In the genomic region with DNA sequence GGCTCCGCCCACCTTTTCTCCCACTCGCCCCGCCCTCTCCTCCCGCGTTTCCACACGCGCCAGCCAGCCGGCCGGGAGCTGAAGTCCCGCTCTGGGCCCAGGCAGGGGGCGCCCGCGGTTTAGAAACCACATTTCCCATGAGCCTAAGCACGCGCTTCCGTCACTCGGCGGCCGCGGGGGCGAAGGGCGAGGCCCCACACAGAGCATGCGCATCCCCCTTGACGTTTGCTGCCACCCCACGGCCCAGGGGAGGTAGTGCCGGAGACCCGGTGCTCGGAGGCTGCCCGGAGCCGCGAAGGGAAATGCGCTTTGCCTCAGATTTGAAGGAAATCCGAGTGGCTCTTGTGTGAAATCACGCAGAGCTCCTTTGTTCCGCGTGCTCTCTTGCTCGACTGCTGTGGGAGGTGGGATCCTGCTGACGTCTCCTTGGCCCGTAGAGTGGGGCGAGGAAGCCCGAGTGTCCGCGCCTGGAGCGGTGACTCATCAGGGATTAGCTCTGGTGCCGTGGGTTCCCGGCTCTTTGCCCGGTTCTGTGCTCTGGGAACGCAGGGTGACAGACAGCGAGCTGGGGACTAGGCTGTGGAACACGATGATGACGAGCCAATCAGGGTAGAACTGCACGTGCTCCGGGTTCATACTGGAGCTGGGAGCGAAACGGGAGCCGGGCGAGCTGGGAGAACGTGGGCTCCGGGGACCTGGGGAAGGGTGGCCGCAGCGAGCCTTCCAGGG, we compare ENCODE assay signal across 8 cellular contexts. TPM values are rescaled to one million over a fixed set of nuclear protein-coding genes. Genes with fewer than 3 reads are reported as not detected.
DNase-seq lines count a peak whose midpoint lies in the region; ATAC-seq and TF ChIP-seq lines count a peak whose summit lies in the region.

No MANE protein-coding gene starts in this region.

- H3K9me3 Mint-ChIP-seq in CD14-positive monocyte = no peaks in the 10 kb centered on the region

- peaks cover 4 to 17% (median 8%) of the 10 kb centered on the region in 4 donors for H3K4me1 ChIP-seq in liver (ENCODE audit: control insufficient read depth in 4 of 4, insufficient read depth in 4 of 4, low read length in 3 of 4)

- no peaks in the 10 kb centered on the region for H3K27me3 ChIP-seq in liver (ENCODE audit: control insufficient read depth in 4 of 4, insufficient read depth in 4 of 4, low read length in 3 of 4)

- peak overlapping the region; percentile 94 to 99 (median 98) for H3K27ac Mint-ChIP-seq in CD14-positive monocyte

- ATAC-seq in GM19351 (IDR thresholded peaks at IDR 0.05; ENCODE audit: unreplicated experiment) (peak; percentile 84), HG03521 (IDR thresholded peaks at IDR 0.05; ENCODE audit: unreplicated experiment) (peak; percentile 74)

- peak overlapping the region; percentile 44 to 95 (median 85) for H3K4me3 ChIP-seq in liver (ENCODE audit: low read depth in 1 of 3, low read length in 3 of 3)

- H3K9me3 ChIP-seq in liver (ENCODE audit: control insufficient read depth in 4 of 4, low read length in 3 of 4) = no peaks in the 10 kb centered on the region

- peak; percentile 98 for DNase-seq in CD14-positive monocyte (ENCODE audit: low spot score)
- peak; percentile 98 for DNase-seq in NCI-H69 (lab: John Stamatoyannopoulos, UW)
- DNase-seq in activated CD4-positive, alpha-beta T cell treated with anti-CD3 and anti-CD28 coated beads, Interleukin-2, amount 50 U/mL, for 24 hours (ENCODE audit: low read depth in 1 of 2, low spot score in 1 of 2) = peak; percentile 98
- DNase-seq in dermis blood vessel endothelial cell = peak; percentile 100
- DNase-seq in stimulated activated CD4-positive, alpha-beta T cell treated with anti-CD3 and anti-CD28 coated beads, Interleukin-4, amount 100 ng/mL, for 24 hours = peak; percentile 99

- TF ChIP-seq RAD21 in liver (IDR thresholded peaks at IDR 0.05) = peak; percentile 64 to 66

- intact Hi-C loops in CD14-positive monocyte (cut with micrococcal nuclease) = loop anchor here (5.0 to 10.0 kb wide), 3 partner anchors 177 to 1290 kb away; a partner anchor contains a TSS

- H3K4me1 Mint-ChIP-seq in CD14-positive monocyte = peaks cover 23% of the 10 kb centered on the region

- peak overlapping the region; percentile 65 to 87 for H3K9ac ChIP-seq in liver (ENCODE audit: low read depth in 1 of 2, low read length in 2 of 2)

- H3K36me3 Mint-ChIP-seq in CD14-positive monocyte = no peaks in the 10 kb centered on the region

- TF ChIP-seq CTCF in CD14-positive monocyte (IDR thresholded peaks at IDR 0.05) (peak; percentile 95), liver (IDR thresholded peaks at IDR 0.05; ENCODE audit: low read depth, low read length, missing input control) (peak; percentile 71)

- peak overlapping the region; percentile 93 to 98 for H3K27ac ChIP-seq in liver (ENCODE audit: low read depth in 1 of 2, low read length in 2 of 2)

- H3K4me3 Mint-ChIP-seq in CD14-positive monocyte = peak overlapping the region; percentile 97 to 98

- H3K27me3 Mint-ChIP-seq in CD14-positive monocyte (ENCODE audit: low read depth in 3 of 3) = peaks cover 0 to 2% (median 2%) of the 10 kb centered on the region in 3 donors

- H3K36me3 ChIP-seq in liver (ENCODE audit: control insufficient read depth in 4 of 4, insufficient read depth in 3 of 4, low read depth in 1 of 4, low read length in 3 of 4) = no peaks in the 10 kb centered on the region

- under 1% methylated on average over 61 of the region's 61 CpGs for WGBS in liver

TF ChIP-seq in liver, 16 proteins besides CTCF, POLR2A, EP300 and RAD21:
- TF ChIP-seq RXRA (IDR thresholded peaks at IDR 0.05) = peak in 1 of 2 donors; percentile 56
- TF ChIP-seq GABPA (IDR thresholded peaks at IDR 0.05 in 1 of 2, conservative IDR thresholded peaks at IDR 0.05 in 1 of 2) = peak in 1 of 2 donors; percentile 75
- TF ChIP-seq HNF4G (IDR thresholded peaks at IDR 0.05) = no peak
- TF ChIP-seq EGR1 (IDR thresholded peaks at IDR 0.05; ENCODE audit: low read depth in 2 of 2) = peak; percentile 97 to 99
- TF ChIP-seq NR2F2 (IDR thresholded peaks at IDR 0.05) = no peak
- TF ChIP-seq, protein P1, sequence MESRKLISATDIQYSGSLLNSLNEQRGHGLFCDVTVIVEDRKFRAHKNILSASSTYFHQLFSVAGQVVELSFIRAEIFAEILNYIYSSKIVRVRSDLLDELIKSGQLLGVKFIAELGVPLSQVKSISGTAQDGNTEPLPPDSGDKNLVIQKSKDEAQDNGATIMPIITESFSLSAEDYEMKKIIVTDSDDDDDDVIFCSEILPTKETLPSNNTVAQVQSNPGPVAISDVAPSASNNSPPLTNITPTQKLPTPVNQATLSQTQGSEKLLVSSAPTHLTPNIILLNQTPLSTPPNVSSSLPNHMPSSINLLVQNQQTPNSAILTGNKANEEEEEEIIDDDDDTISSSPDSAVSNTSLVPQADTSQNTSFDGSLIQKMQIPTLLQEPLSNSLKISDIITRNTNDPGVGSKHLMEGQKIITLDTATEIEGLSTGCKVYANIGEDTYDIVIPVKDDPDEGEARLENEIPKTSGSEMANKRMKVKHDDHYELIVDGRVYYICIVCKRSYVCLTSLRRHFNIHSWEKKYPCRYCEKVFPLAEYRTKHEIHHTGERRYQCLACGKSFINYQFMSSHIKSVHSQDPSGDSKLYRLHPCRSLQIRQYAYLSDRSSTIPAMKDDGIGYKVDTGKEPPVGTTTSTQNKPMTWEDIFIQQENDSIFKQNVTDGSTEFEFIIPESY (IDR thresholded peaks at IDR 0.05) = peak; percentile 79
- peak; percentile 89 for TF ChIP-seq SP1 (IDR thresholded peaks at IDR 0.05)
- TF ChIP-seq, protein P2, sequence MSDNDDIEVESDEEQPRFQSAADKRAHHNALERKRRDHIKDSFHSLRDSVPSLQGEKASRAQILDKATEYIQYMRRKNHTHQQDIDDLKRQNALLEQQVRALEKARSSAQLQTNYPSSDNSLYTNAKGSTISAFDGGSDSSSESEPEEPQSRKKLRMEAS (IDR thresholded peaks at IDR 0.05) = peak; percentile 74
- peak; percentile 98 to 99 for TF ChIP-seq JUND (IDR thresholded peaks at IDR 0.05)
- TF ChIP-seq YY1 (IDR thresholded peaks at IDR 0.05) = peak; percentile 60
- TF ChIP-seq, protein P3, sequence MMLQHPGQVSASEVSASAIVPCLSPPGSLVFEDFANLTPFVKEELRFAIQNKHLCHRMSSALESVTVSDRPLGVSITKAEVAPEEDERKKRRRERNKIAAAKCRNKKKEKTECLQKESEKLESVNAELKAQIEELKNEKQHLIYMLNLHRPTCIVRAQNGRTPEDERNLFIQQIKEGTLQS (IDR thresholded peaks at IDR 0.05) = peak; percentile 94
- TF ChIP-seq FOXA2 (IDR thresholded peaks at IDR 0.05) = no peak
- TF ChIP-seq, protein P4, sequence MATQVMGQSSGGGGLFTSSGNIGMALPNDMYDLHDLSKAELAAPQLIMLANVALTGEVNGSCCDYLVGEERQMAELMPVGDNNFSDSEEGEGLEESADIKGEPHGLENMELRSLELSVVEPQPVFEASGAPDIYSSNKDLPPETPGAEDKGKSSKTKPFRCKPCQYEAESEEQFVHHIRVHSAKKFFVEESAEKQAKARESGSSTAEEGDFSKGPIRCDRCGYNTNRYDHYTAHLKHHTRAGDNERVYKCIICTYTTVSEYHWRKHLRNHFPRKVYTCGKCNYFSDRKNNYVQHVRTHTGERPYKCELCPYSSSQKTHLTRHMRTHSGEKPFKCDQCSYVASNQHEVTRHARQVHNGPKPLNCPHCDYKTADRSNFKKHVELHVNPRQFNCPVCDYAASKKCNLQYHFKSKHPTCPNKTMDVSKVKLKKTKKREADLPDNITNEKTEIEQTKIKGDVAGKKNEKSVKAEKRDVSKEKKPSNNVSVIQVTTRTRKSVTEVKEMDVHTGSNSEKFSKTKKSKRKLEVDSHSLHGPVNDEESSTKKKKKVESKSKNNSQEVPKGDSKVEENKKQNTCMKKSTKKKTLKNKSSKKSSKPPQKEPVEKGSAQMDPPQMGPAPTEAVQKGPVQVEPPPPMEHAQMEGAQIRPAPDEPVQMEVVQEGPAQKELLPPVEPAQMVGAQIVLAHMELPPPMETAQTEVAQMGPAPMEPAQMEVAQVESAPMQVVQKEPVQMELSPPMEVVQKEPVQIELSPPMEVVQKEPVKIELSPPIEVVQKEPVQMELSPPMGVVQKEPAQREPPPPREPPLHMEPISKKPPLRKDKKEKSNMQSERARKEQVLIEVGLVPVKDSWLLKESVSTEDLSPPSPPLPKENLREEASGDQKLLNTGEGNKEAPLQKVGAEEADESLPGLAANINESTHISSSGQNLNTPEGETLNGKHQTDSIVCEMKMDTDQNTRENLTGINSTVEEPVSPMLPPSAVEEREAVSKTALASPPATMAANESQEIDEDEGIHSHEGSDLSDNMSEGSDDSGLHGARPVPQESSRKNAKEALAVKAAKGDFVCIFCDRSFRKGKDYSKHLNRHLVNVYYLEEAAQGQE (IDR thresholded peaks at IDR 0.05) = peak; percentile 83
- TF ChIP-seq FOXA1 (IDR thresholded peaks at IDR 0.05) = peak; percentile 66
- TF ChIP-seq HNF4A (conservative IDR thresholded peaks at IDR 0.05) = peak; percentile 40
- TF ChIP-seq TAF1 (conservative IDR thresholded peaks at IDR 0.05) = peak; percentile 82
TF ChIP-seq in liver: peak in this region for 13.

RNA-seq across cellular contexts. Expression of a gene that starts 0.4 kb away (rescaled TPM):
- polyA plus RNA-seq in CD14-positive monocyte (10 to 100 TPM in 1 of 2 donors, 1 to 10 TPM in 1; 8.9 to 10.4 TPM), liver (1 to 10 TPM; 2.3 to 3.7 TPM)
- total RNA-seq in dermis blood vessel endothelial cell (53.3 and 57.9 TPM in 2 replicates), liver (10 to 100 TPM; 10.5 to 20.7 TPM)

Comparison
In these comparisons a context has a peak if more than half of its experiments do, and no peak if none do; other contexts are left out.
1. Peak in every context shown above with its lines: DNase-seq, ATAC-seq, H3K4me3 ChIP-seq and H3K27ac ChIP-seq.